Comparison of ENCODE assay signal across 10 cellular contexts in the genomic region with DNA sequence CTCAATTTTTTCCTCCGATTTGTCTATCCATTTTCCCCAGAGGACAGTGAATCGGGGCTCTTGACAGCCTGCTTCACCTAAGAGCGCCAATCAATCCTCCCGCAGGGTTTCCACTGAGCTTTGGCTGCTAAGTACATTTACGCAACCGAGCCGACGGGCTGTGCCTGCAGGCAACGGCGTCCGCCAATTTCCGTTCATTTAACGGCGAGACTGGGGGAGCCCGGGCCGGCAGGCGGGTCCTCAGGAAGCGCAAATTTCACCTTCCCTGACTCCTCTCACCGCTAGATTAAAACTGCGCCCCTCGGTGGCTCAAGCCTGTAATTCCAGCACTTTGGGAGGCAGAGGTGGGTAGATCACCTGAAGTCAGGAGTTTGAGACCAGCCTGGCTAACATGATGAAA. TPM values are rescaled to one million over a fixed set of nuclear protein-coding genes. Genes with fewer than 3 reads are reported as not detected.
DNase-seq lines count a peak whose midpoint lies in the region; ATAC-seq and TF ChIP-seq lines count a peak whose summit lies in the region.
"Had no signal": no experiment of that assay in that cellular context is flagged by ENCODE, and none has a peak within 500 bp of the region (broad histone marks: within the 10 kb centered on the region; RNA-seq: fewer than 3 reads in every experiment).

No MANE protein-coding gene starts in this region.

- ATAC-seq in activated naive CD8-positive, alpha-beta T cell treated with anti-CD3 and anti-CD28 coated beads, Interleukin-2, amount 10 ng/mL, durations not matched to agents 7 days and 5 days (ENCODE audit: low read depth): no peak
- no peak for ATAC-seq in omental fat pad (ENCODE audit: low FRiP score)

- no peak overlapping the region for H3K4me3 Mint-ChIP-seq in activated naive CD8-positive, alpha-beta T cell treated with anti-CD3 and anti-CD28 coated beads, Interleukin-2, amount 10 ng/mL, durations not matched to agents 7 days and 5 days
- H3K4me3 Mint-ChIP-seq in activated naive CD8-positive, alpha-beta T cell treated with anti-CD3 and anti-CD28 coated beads for 36 hours: no peak overlapping the region

- POLR2A ChIA-PET in activated naive CD8-positive, alpha-beta T cell treated with anti-CD3 and anti-CD28 coated beads, Interleukin-2, amount 10 ng/mL, durations not matched to agents 7 days and 5 days (lab: Charles Lee): no interaction called here

- peaks cover 66% of the 10 kb centered on the region for H3K27me3 Mint-ChIP-seq in activated naive CD8-positive, alpha-beta T cell treated with anti-CD3 and anti-CD28 coated beads, Interleukin-2, amount 10 ng/mL, durations not matched to agents 7 days and 5 days
- peaks cover 64% of the 10 kb centered on the region for H3K27me3 Mint-ChIP-seq in activated naive CD8-positive, alpha-beta T cell treated with anti-CD3 and anti-CD28 coated beads for 36 hours

- no peak overlapping the region for H3K27ac Mint-ChIP-seq in activated naive CD8-positive, alpha-beta T cell treated with anti-CD3 and anti-CD28 coated beads, Interleukin-2, amount 10 ng/mL, durations not matched to agents 7 days and 5 days
- H3K27ac Mint-ChIP-seq in activated naive CD8-positive, alpha-beta T cell treated with anti-CD3 and anti-CD28 coated beads for 36 hours: no peak overlapping the region

- no peaks in the 10 kb centered on the region for H3K9me3 Mint-ChIP-seq in activated naive CD8-positive, alpha-beta T cell treated with anti-CD3 and anti-CD28 coated beads, Interleukin-2, amount 10 ng/mL, durations not matched to agents 7 days and 5 days
- H3K9me3 Mint-ChIP-seq in activated naive CD8-positive, alpha-beta T cell treated with anti-CD3 and anti-CD28 coated beads for 36 hours: peaks cover 1% of the 10 kb centered on the region

- no peaks in the 10 kb centered on the region for H3K36me3 Mint-ChIP-seq in activated naive CD8-positive, alpha-beta T cell treated with anti-CD3 and anti-CD28 coated beads, Interleukin-2, amount 10 ng/mL, durations not matched to agents 7 days and 5 days
- no peaks in the 10 kb centered on the region for H3K36me3 Mint-ChIP-seq in activated naive CD8-positive, alpha-beta T cell treated with anti-CD3 and anti-CD28 coated beads for 36 hours

- DNase-seq in activated naive CD8-positive, alpha-beta T cell treated with anti-CD3 and anti-CD28 coated beads, Interleukin-2, amount 10 ng/mL, durations not matched to agents 7 days and 5 days: peak; percentile 37
- DNase-seq in activated naive CD8-positive, alpha-beta T cell treated with anti-CD3 and anti-CD28 coated beads for 36 hours: no peak
- DNase-seq in UCSD-AML1 (lab: John Stamatoyannopoulos, UW; ENCODE audit: unreplicated experiment) (peak; percentile 14), iPS-NIHi11 (ENCODE audit: low spot score) (peak; percentile 79), stromal cell of bone marrow (ENCODE audit: low read depth) (peak; percentile 23), GM19238 (ENCODE audit: insufficient read length, low spot score) (no peak), omental fat pad (ENCODE audit: low spot score) (no peak)
- DNase-seq in activated CD4-positive, CD25-positive, alpha-beta regulatory T cell treated with anti-CD3 and anti-CD28 coated beads, Interleukin-2, amount 50 U/mL, for 72 hours: no peak
- DNase-seq: NCI-H2081 treated with DMSO at 0.1 percent for 48 hours had no signal

- H3K4me1 Mint-ChIP-seq in activated naive CD8-positive, alpha-beta T cell treated with anti-CD3 and anti-CD28 coated beads, Interleukin-2, amount 10 ng/mL, durations not matched to agents 7 days and 5 days: peaks cover 11% of the 10 kb centered on the region
- peaks cover 8% of the 10 kb centered on the region for H3K4me1 Mint-ChIP-seq in activated naive CD8-positive, alpha-beta T cell treated with anti-CD3 and anti-CD28 coated beads for 36 hours

- TF ChIP-seq CTCF in omental fat pad (IDR thresholded peaks at IDR 0.05): no peak

RNA-seq across cellular contexts. Expression of gene NXNL2, which starts 2.7 kb away (rescaled TPM):
- total RNA-seq in activated naive CD8-positive, alpha-beta T cell treated with anti-CD3 and anti-CD28 coated beads, Interleukin-2, amount 10 ng/mL, durations not matched to agents 7 days and 5 days: not detected
- total RNA-seq in activated naive CD8-positive, alpha-beta T cell treated with anti-CD3 and anti-CD28 coated beads for 36 hours: not detected
- under 1 TPM in 1 of 4 donors, not detected in 3; 0.93 TPM for total RNA-seq in omental fat pad
- total RNA-seq: glomerular endothelial cell had no signal

Comparison
In these comparisons a context has a peak if more than half of its experiments do, and no peak if none do; other contexts are left out.
1. DNase-seq: peak in activated naive CD8-positive, alpha-beta T cell treated with anti-CD3 and anti-CD28 coated beads, Interleukin-2, amount 10 ng/mL, durations not matched to agents 7 days and 5 days (single experiment), UCSD-AML1 (single experiment), iPS-NIHi11 (single experiment) and stromal cell of bone marrow (single experiment); none in activated naive CD8-positive, alpha-beta T cell treated with anti-CD3 and anti-CD28 coated beads for 36 hours (single experiment), activated CD4-positive, CD25-positive, alpha-beta regulatory T cell treated with anti-CD3 and anti-CD28 coated beads, Interleukin-2, amount 50 U/mL, for 72 hours (single experiment), GM19238 (single experiment) and omental fat pad (single experiment).